In genomic region chr5:151252762-151253603, GRCh38 we compare ENCODE assay signal across 1 cellular context.
TF ChIP-seq lines count a peak whose summit lies in the region.

GM2A (plus strand) TSS chr5:151253185; CDS start chr5:151253217, 32 bp downstream.

TF ChIP-seq in HepG2, 621 proteins besides CTCF, POLR2A, EP300 and RAD21 (continued from another document and continues in another):
- TF ChIP-seq ZBTB44 (CRISPR knock-in tag; IDR thresholded peaks at IDR 0.05) (no peak), AKAP8 (CRISPR knock-in tag; IDR thresholded peaks at IDR 0.05) (no peak), PPARG (CRISPR knock-in tag; conservative IDR thresholded peaks at IDR 0.05) (no peak), HOXA5 (CRISPR knock-in tag; IDR thresholded peaks at IDR 0.05) (no peak), CREM (IDR thresholded peaks at IDR 0.05) (peak; percentile 66), CREM (CRISPR knock-in tag; IDR thresholded peaks at IDR 0.05) (no peak), KLF12 (CRISPR knock-in tag; IDR thresholded peaks at IDR 0.05; ENCODE audit: borderline replicate concordance) (no peak; the same call in 1 of the 2 replicates), ZNF687 (CRISPR knock-in tag; IDR thresholded peaks at IDR 0.05) (peak; percentile 66), ETV6 (CRISPR knock-in tag; conservative IDR thresholded peaks at IDR 0.05) (no peak), NCOA1 (CRISPR knock-in tag; IDR thresholded peaks at IDR 0.05) (no peak), ZBTB38 (CRISPR knock-in tag; IDR thresholded peaks at IDR 0.05) (no peak), ZKSCAN5 (CRISPR knock-in tag; IDR thresholded peaks at IDR 0.05) (no peak), NKX3-1 (CRISPR knock-in tag; IDR thresholded peaks at IDR 0.05) (no peak), PHF5A (CRISPR knock-in tag; IDR thresholded peaks at IDR 0.05; ENCODE audit: low read depth, unreplicated experiment) (no peak), PAF1 (CRISPR knock-in tag; IDR thresholded peaks at IDR 0.05) (no peak), RXRA (CRISPR knock-in tag; IDR thresholded peaks at IDR 0.05) (no peak; the same call in 1 of the 2 replicates), ZNF749 (CRISPR knock-in tag; IDR thresholded peaks at IDR 0.05; ENCODE audit: borderline replicate concordance) (no peak), ZSCAN12 (CRISPR knock-in tag; IDR thresholded peaks at IDR 0.05) (no peak), MED8 (CRISPR knock-in tag; IDR thresholded peaks at IDR 0.05; ENCODE audit: insufficient replicate concordance) (no peak), CHD4 (IDR thresholded peaks at IDR 0.05; ENCODE audit: borderline replicate concordance, low read length) (no peak), GPBP1L1 (CRISPR knock-in tag; IDR thresholded peaks at IDR 0.05) (no peak), ATF5 (CRISPR knock-in tag; IDR thresholded peaks at IDR 0.05; ENCODE audit: low read depth) (no peak), ZNF326 (CRISPR knock-in tag; IDR thresholded peaks at IDR 0.05; ENCODE audit: borderline replicate concordance) (no peak), ZNF343 (CRISPR knock-in tag; IDR thresholded peaks at IDR 0.05) (0 out of 2 replicates have a peak, but pooled peaks have one; percentile 12), TBP (CRISPR knock-in tag; IDR thresholded peaks at IDR 0.05) (no peak), SATB2 (CRISPR knock-in tag; IDR thresholded peaks at IDR 0.05) (no peak), GFI1 (CRISPR knock-in tag; IDR thresholded peaks at IDR 0.05; ENCODE audit: borderline replicate concordance) (no peak), ZNF782 (CRISPR knock-in tag; IDR thresholded peaks at IDR 0.05; ENCODE audit: borderline replicate concordance) (no peak), ZNF292 (CRISPR knock-in tag; IDR thresholded peaks at IDR 0.05; ENCODE audit: borderline replicate concordance, low read depth) (no peak), NCOA2 (CRISPR knock-in tag; IDR thresholded peaks at IDR 0.05) (peak; percentile 37; the same call in 1 of the 2 replicates), ZNF101 (CRISPR knock-in tag; IDR thresholded peaks at IDR 0.05; ENCODE audit: borderline replicate concordance, low read depth) (no peak), ZNF484 (CRISPR knock-in tag; IDR thresholded peaks at IDR 0.05; ENCODE audit: borderline replicate concordance, low read depth) (no peak), ZNF530 (CRISPR knock-in tag; IDR thresholded peaks at IDR 0.05; ENCODE audit: low read depth) (no peak), DR1 (CRISPR knock-in tag; IDR thresholded peaks at IDR 0.05) (peak; percentile 97), ZNF570 (CRISPR knock-in tag; IDR thresholded peaks at IDR 0.05; ENCODE audit: borderline replicate concordance) (no peak), ZNF34 (CRISPR knock-in tag; IDR thresholded peaks at IDR 0.05; ENCODE audit: borderline replicate concordance) (no peak), SP4 (CRISPR knock-in tag; IDR thresholded peaks at IDR 0.05) (peak; percentile 93), ZNF788 (CRISPR knock-in tag; IDR thresholded peaks at IDR 0.05; ENCODE audit: borderline replicate concordance) (no peak), SOX6 (IDR thresholded peaks at IDR 0.05) (no peak), SOX6 (CRISPR knock-in tag; IDR thresholded peaks at IDR 0.05) (peak; percentile 47), HMGXB3 (CRISPR knock-in tag; IDR thresholded peaks at IDR 0.05; ENCODE audit: borderline replicate concordance) (no peak), ZSCAN22 (CRISPR knock-in tag; IDR thresholded peaks at IDR 0.05) (no peak), IRF9 (CRISPR knock-in tag; IDR thresholded peaks at IDR 0.05; ENCODE audit: borderline replicate concordance) (no peak), ZNF619 (CRISPR knock-in tag; IDR thresholded peaks at IDR 0.05) (no peak), ZNF660 (CRISPR knock-in tag; IDR thresholded peaks at IDR 0.05; ENCODE audit: borderline replicate concordance, low read depth) (no peak), CCAR2 (optimal IDR thresholded peaks at IDR 0.05; ENCODE audit: low read depth, low read length) (no peak), SRSF9 (IDR thresholded peaks at IDR 0.05; ENCODE audit: borderline replicate concordance, insufficient read depth, low read depth, low read length, poor library complexity, severe bottlenecking) (no peak), ZNF605 (CRISPR knock-in tag; IDR thresholded peaks at IDR 0.05) (no peak; the same call in 1 of the 2 replicates), RBM22 (optimal IDR thresholded peaks at IDR 0.05; ENCODE audit: low read length) (no peak), NR2F2 (IDR thresholded peaks at IDR 0.05; ENCODE audit: borderline replicate concordance, low read depth) (no peak; the same call in 1 of the 2 replicates), ZNF780A (CRISPR knock-in tag; IDR thresholded peaks at IDR 0.05) (no peak), CERS6 (CRISPR knock-in tag; IDR thresholded peaks at IDR 0.05) (no peak), MYC (CRISPR knock-in tag; IDR thresholded peaks at IDR 0.05; ENCODE audit: borderline replicate concordance) (peak; percentile 64; the same call in 1 of the 2 replicates), MBD4 (IDR thresholded peaks at IDR 0.05; ENCODE audit: borderline replicate concordance, low read length) (no peak), ZNF496 (CRISPR knock-in tag; IDR thresholded peaks at IDR 0.05; ENCODE audit: insufficient replicate concordance) (no peak), CBX2 (IDR thresholded peaks at IDR 0.05; ENCODE audit: low read depth, low read length) (no peak), CBX2 (CRISPR knock-in tag; IDR thresholded peaks at IDR 0.05; ENCODE audit: low read depth) (no peak), THAP8 (CRISPR knock-in tag; IDR thresholded peaks at IDR 0.05; ENCODE audit: borderline replicate concordance) (no peak), LBX2 (CRISPR knock-in tag; IDR thresholded peaks at IDR 0.05; ENCODE audit: borderline replicate concordance) (no peak), ZNF33A (CRISPR knock-in tag; IDR thresholded peaks at IDR 0.05; ENCODE audit: borderline replicate concordance) (no peak), ZEB1 (IDR thresholded peaks at IDR 0.05; ENCODE audit: insufficient replicate concordance, low read depth) (no peak)
